ENCODE assay signal across 8 cellular contexts in the genomic region with DNA sequence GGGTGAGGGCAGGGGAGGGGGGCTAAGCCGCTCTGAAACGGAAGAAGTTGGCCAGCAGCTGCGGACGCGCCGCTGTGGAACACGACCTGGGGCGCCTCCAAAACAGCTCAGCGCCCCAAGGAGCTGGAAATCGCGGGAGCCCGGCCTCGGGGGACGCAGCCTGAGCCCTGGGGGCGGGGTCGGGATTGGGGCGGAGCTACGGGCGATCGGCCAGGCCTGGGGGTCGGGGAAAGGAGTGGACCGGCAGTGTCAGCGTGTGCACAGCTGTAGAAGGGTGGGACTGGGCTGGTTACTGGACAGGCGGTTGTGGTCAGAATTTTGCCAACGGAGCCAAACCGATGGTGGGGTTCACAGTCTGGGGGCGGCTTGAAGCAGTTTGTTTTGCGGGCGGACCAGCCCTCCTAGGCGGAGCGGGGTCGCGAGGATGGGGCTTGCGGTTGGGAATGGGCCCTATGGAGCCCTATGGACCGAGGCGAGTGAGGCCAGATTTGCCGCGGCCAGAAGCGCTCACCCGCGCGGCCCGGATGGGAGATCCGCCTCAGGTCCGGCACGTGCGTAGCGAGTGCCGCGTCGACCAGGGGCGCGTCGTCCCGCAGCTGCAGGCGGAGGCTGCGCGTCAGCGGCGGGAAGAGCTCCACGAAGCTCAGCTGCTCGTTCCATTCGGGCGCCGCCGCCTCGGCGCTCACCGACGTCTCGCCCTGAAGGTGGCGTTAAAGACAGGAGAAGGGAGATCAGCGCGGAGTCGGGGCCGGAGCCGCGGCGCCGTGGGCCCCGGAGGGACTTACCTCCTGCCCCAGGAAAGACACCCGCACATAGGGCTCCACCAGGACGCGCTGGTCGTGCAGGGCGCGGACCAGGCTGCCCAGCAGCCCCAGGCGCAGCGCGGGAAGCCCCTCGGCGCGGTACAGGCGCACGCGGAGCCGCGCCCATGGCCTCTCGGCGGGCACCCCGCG.
DNase-seq lines count a peak whose midpoint lies in the region; TF ChIP-seq lines count a peak whose summit lies in the region.

No MANE protein-coding gene starts in this region.

- peak; percentile 58 for TF ChIP-seq CTCF in LNCaP clone FGC (IDR thresholded peaks at IDR 0.05; ENCODE audit: control insufficient read depth, extremely low read depth, insufficient read depth)

- 0 out of 2 replicates have a peak, but pooled peaks cover 1% of the 10 kb centered on the region for H3K4me1 ChIP-seq in iPS DF 6.9 (ENCODE audit: control insufficient read depth, insufficient read depth, low read length)

- no peak overlapping the region for H3K27ac ChIP-seq in iPS DF 6.9 (ENCODE audit: low read length)

- WGBS in iPS DF 6.9 (ENCODE audit: insufficient coverage, insufficient read length), result no CpG with 5 or more reads among the region's 102 CpGs

- H3K4me3 ChIP-seq in LNCaP clone FGC (ENCODE audit: low read depth, low read length) (no peak overlapping the region), iPS DF 6.9 (ENCODE audit: low read length) (peak overlapping the region; percentile 29; the same call in 1 of the 2 replicates), skeletal muscle cell (ENCODE audit: low read depth, low read length) (peak overlapping the region; percentile 36)

- no peaks in the 10 kb centered on the region for H3K9me3 ChIP-seq in iPS DF 6.9 (ENCODE audit: control insufficient read depth, insufficient read depth, low read length)

- peak; percentile 69 for DNase-seq in ELR (ENCODE audit: low read depth)
- DNase-seq in LNCaP clone FGC (ENCODE audit: low read depth), result peak; percentile 27
- DNase-seq in T1000 (lab: John Stamatoyannopoulos, UW), result peak; percentile 20
- peak; percentile 88 for DNase-seq in astrocyte of the hippocampus (ENCODE audit: low read depth, low spot score)
- no peak for DNase-seq in iPS DF 6.9 (ENCODE audit: low read depth, low spot score)
- peak; percentile 31 for DNase-seq in skeletal muscle cell (ENCODE audit: low read depth)
- no peak for DNase-seq in inferior parietal cortex (ENCODE audit: extremely low spot score)
- no peak for DNase-seq in SHP77 (lab: John Stamatoyannopoulos, UW)

- peaks cover 5% of the 10 kb centered on the region; the same call in 1 of the 2 replicates for H3K27me3 ChIP-seq in iPS DF 6.9 (ENCODE audit: control insufficient read depth, insufficient read depth, low read length)

- no peaks in the 10 kb centered on the region for H3K36me3 ChIP-seq in iPS DF 6.9 (ENCODE audit: control insufficient read depth, insufficient read depth, low read length)

Comparison
In these comparisons a context has a peak if more than half of its experiments do, and no peak if none do; other contexts are left out.
1. DNase-seq: peak in ELR (single experiment), LNCaP clone FGC (single experiment), T1000 (single experiment), astrocyte of the hippocampus (single experiment) and skeletal muscle cell (single experiment); none in iPS DF 6.9 (single experiment), inferior parietal cortex (single experiment) and SHP77 (0 of 2).